In genomic region chr3:131735121-131735520, GRCh38 we compare ENCODE assay signal across 29 cellular contexts.
DNase-seq lines count a peak whose midpoint lies in the region; ATAC-seq and TF ChIP-seq lines count a peak whose summit lies in the region.
"Had no signal": no experiment of that assay in that cellular context is flagged by ENCODE, and none has a peak within 500 bp of the region (broad histone marks: within the 10 kb centered on the region; RNA-seq: fewer than 3 reads in every experiment).

No MANE protein-coding gene starts in this region.

- no peaks in the 10 kb centered on the region for H3K79me2 ChIP-seq in osteoblast (ENCODE audit: insufficient read depth, low read length)

- H3K27me3 ChIP-seq in osteoblast (ENCODE audit: insufficient read depth, low read length): no peaks in the 10 kb centered on the region
- no peaks in the 10 kb centered on the region for H3K27me3 ChIP-seq in right lobe of liver
- H3K27me3 ChIP-seq: cardiac muscle cell, ovary, SJSA1, vagina had no signal

- H3K4me3 Mint-ChIP-seq in mesothelial cell of epicardium: no peak overlapping the region
- H3K4me3 Mint-ChIP-seq: CD4-positive, alpha-beta memory T cell; naive thymus-derived CD4-positive, alpha-beta T cell; stimulated activated naive B cell treated with anti-CD40 and anti-IgM and Interleukin-4, amounts not matched to agents 10 μg/mL and 1 μg/mL and 100 μg/mL, for 72 hours; T-cell had no signal

- no peaks in the 10 kb centered on the region for H4K20me1 ChIP-seq in osteoblast (ENCODE audit: insufficient read depth, low read length)

- H3K4me3 ChIP-seq in choroid plexus epithelial cell (ENCODE audit: low read depth, low read length): no peak overlapping the region
- no peak overlapping the region for H3K4me3 ChIP-seq in osteoblast (ENCODE audit: insufficient read depth, low read length)
- H3K4me3 ChIP-seq in right lobe of liver: no peak overlapping the region
- H3K4me3 ChIP-seq: cardiac muscle cell, ovary, SJSA1, thoracic aorta, vagina had no signal

- H3K27ac Mint-ChIP-seq in mesothelial cell of epicardium: no peak overlapping the region
- H3K27ac Mint-ChIP-seq: CD4-positive, alpha-beta memory T cell; naive thymus-derived CD4-positive, alpha-beta T cell; stimulated activated naive B cell treated with anti-CD40 and anti-IgM and Interleukin-4, amounts not matched to agents 10 μg/mL and 1 μg/mL and 100 μg/mL, for 72 hours; T-cell had no signal

- peak; percentile 51 for DNase-seq in DMS79 (lab: John Stamatoyannopoulos, UW)
- DNase-seq in HS-5 (ENCODE audit: low read depth): peak; percentile 51
- peak; percentile 15 for DNase-seq in choroid plexus epithelial cell (ENCODE audit: low read depth)
- peak; percentile 36 for DNase-seq in osteoblast (ENCODE audit: insufficient read length, low spot score, missing footprints)
- DNase-seq in mesothelial cell of epicardium (ENCODE audit: low spot score in 2 of 2, unreplicated experiment in 2 of 2): no peak
- DNase-seq in stimulated activated naive CD4-positive, alpha-beta T cell treated with Interleukin-2 at 50 U/mL for 16 hours (lab: John Stamatoyannopoulos, UW): no peak
- DNase-seq in right lobe of liver: no peak
- no peak for DNase-seq in Right ventricle myocardium superior
- DNase-seq: activated CD4-positive, alpha-beta T cell treated with anti-CD3 and anti-CD28 coated beads for 4 hours; activated naive CD4-positive, alpha-beta T cell; activated T-cell treated with anti-CD3 and anti-CD28 coated beads, Interleukin-2, amount 50 U/mL, for 48 hours; CD4-positive, alpha-beta memory T cell; DMS 273 treated with DMSO at 0.1 percent for 48 hours; GF-D8; H7; naive thymus-derived CD4-positive, alpha-beta T cell; NCI-H1694 treated with DMSO at 0.1 percent for 48 hours; NCI-H2171 treated with DMSO at 0.1 percent for 48 hours; NCI-H524; ovary; retina; stimulated activated CD4-positive, alpha-beta T cell treated with anti-CD3 and anti-CD28 coated beads, Interleukin-4, amount 100 ng/mL, for 1 hour; stimulated activated naive B cell treated with anti-CD40 and anti-IgM and Interleukin-4, amounts not matched to agents 10 μg/mL and 1 μg/mL and 100 μg/mL, for 72 hours; T-cell had no signal

- no peaks in the 10 kb centered on the region for H3K4me1 Mint-ChIP-seq in mesothelial cell of epicardium
- H3K4me1 Mint-ChIP-seq: CD4-positive, alpha-beta memory T cell; naive thymus-derived CD4-positive, alpha-beta T cell; T-cell had no signal

- H3K36me3 Mint-ChIP-seq in mesothelial cell of epicardium: no peaks in the 10 kb centered on the region
- H3K36me3 Mint-ChIP-seq: CD4-positive, alpha-beta memory T cell; naive thymus-derived CD4-positive, alpha-beta T cell; stimulated activated naive B cell treated with anti-CD40 and anti-IgM and Interleukin-4, amounts not matched to agents 10 μg/mL and 1 μg/mL and 100 μg/mL, for 72 hours; T-cell had no signal

- H3K36me3 ChIP-seq in osteoblast (ENCODE audit: insufficient read depth, low read length): no peaks in the 10 kb centered on the region
- no peaks in the 10 kb centered on the region for H3K36me3 ChIP-seq in right lobe of liver
- H3K36me3 ChIP-seq: cardiac muscle cell, ovary, SJSA1, thoracic aorta, vagina had no signal

- H3K9me3 ChIP-seq in osteoblast (ENCODE audit: low read depth, low read length): no peaks in the 10 kb centered on the region
- no peaks in the 10 kb centered on the region for H3K9me3 ChIP-seq in right lobe of liver
- H3K9me3 ChIP-seq: ovary, SJSA1, thoracic aorta, vagina had no signal

- intact Hi-C loops in right lobe of liver (cut with DNase I): no loop called here
- intact Hi-C loops in Right ventricle myocardium superior (cut with DNase I): no loop called here

- no peaks in the 10 kb centered on the region for H3K9me3 Mint-ChIP-seq in mesothelial cell of epicardium
- H3K9me3 Mint-ChIP-seq: CD4-positive, alpha-beta memory T cell; T-cell had no signal

- ATAC-seq in right lobe of liver: no peak
- no peak for ATAC-seq in Right ventricle myocardium superior (ENCODE audit: poor library complexity)
- ATAC-seq: naive thymus-derived CD4-positive, alpha-beta T cell; Panc1; stimulated activated naive B cell treated with anti-CD40 and anti-IgM and Interleukin-4, amounts not matched to agents 10 μg/mL and 1 μg/mL and 100 μg/mL, for 72 hours; T-cell had no signal

- no peak overlapping the region for H3K4me2 ChIP-seq in osteoblast (ENCODE audit: insufficient read depth, low read length)

- TF ChIP-seq CTCF in choroid plexus epithelial cell (conservative IDR thresholded peaks at IDR 0.05; ENCODE audit: low read depth, low read length) (no peak), osteoblast (IDR thresholded peaks at IDR 0.05; ENCODE audit: extremely low read depth, low read depth, low read length) (no peak), mesothelial cell of epicardium (IDR thresholded peaks at IDR 0.05; ENCODE audit: unreplicated experiment) (no peak), right lobe of liver (IDR thresholded peaks at IDR 0.05) (no peak)

- no peaks in the 10 kb centered on the region for H3K4me1 ChIP-seq in osteoblast (ENCODE audit: insufficient read depth, low read length)
- no peaks in the 10 kb centered on the region for H3K4me1 ChIP-seq in right lobe of liver
- H3K4me1 ChIP-seq: SJSA1, vagina had no signal

- H3K27me3 Mint-ChIP-seq in mesothelial cell of epicardium (ENCODE audit: low read depth): peaks cover 3% of the 10 kb centered on the region

- TF ChIP-seq POLR2A in right lobe of liver (IDR thresholded peaks at IDR 0.05): no peak

- H3K27ac ChIP-seq in osteoblast (ENCODE audit: low read depth, low read length) (no peak overlapping the region), right lobe of liver (no peak overlapping the region)
- H3K27ac ChIP-seq: cardiac muscle cell, ovary, SJSA1, thoracic aorta, vagina had no signal

- no peak overlapping the region for H2AFZ ChIP-seq in osteoblast (ENCODE audit: low read length)

Comparison
In these comparisons a context has a peak if more than half of its experiments do, and no peak if none do; other contexts are left out.
1. DNase-seq: peak in DMS79 (single experiment), HS-5 (single experiment), choroid plexus epithelial cell (single experiment) and osteoblast (single experiment); none in mesothelial cell of epicardium (0 of 2), stimulated activated naive CD4-positive, alpha-beta T cell treated with Interleukin-2 at 50 U/mL for 16 hours (single experiment), right lobe of liver (0 of 3) and Right ventricle myocardium superior (single experiment).